8 cellular contexts compared by ENCODE assay signal in genomic region chrX:154019061-154019621, GRCh38. TPM values are rescaled to one million over a fixed set of nuclear protein-coding genes. Genes with fewer than 3 reads are reported as not detected.
DNase-seq lines count a peak whose midpoint lies in the region; ATAC-seq, FAIRE-seq and TF ChIP-seq lines count a peak whose summit lies in the region.

No MANE protein-coding gene starts in this region.

- intact Hi-C loops in activated CD4-positive, alpha-beta T cell treated with anti-CD3 and anti-CD28 coated beads for 36 hours (cut with DNase I, micrococcal nuclease) = loop anchor here in 1 of 2 experiments (2.0 to 10.0 kb wide), 4 partner anchors 34 to 356 kb away; partner anchors contain the start of genes ARHGAP4, EMD, FLNA and MECP2
- intact Hi-C loops in breast epithelium (cut with DNase I; ENCODE audit: low total_unique reads) = no loop called here
- intact Hi-C loops in head of caudate nucleus (cut with DNase I) = loop anchor here (10.0 kb wide), 1 partner anchor 76 kb away; the partner anchor contains the start of gene MECP2

- no peaks in the 10 kb centered on the region for H3K36me3 ChIP-seq in Karpas-422 (ENCODE audit: insufficient read depth, low read length)
- H3K36me3 ChIP-seq in breast epithelium = no peaks in the 10 kb centered on the region
- H3K36me3 ChIP-seq in mesendoderm (ENCODE audit: control insufficient read depth, insufficient read depth, low read length) = no peaks in the 10 kb centered on the region

- POLR2A ChIA-PET in activated CD4-positive, alpha-beta T cell treated with anti-CD3 and anti-CD28 coated beads for 36 hours (lab: Charles Lee) = no interaction called here

- peaks cover 33% of the 10 kb centered on the region for H3K4me1 ChIP-seq in Karpas-422 (ENCODE audit: low read length)
- H3K4me1 ChIP-seq in breast epithelium = no peaks in the 10 kb centered on the region
- H3K4me1 ChIP-seq in mesendoderm (ENCODE audit: control insufficient read depth, low read depth, low read length) = no peaks in the 10 kb centered on the region

- FAIRE-seq in urothelium cell line (lab: Jason Lieb, UNC) = no peak

- H3K4me1 Mint-ChIP-seq in activated CD4-positive, alpha-beta T cell treated with anti-CD3 and anti-CD28 coated beads for 36 hours = peaks cover 14% of the 10 kb centered on the region

- peak overlapping the region; percentile 80 for H3K23ac ChIP-seq in mesendoderm (ENCODE audit: low read length)

- H3K4me3 ChIP-seq in Karpas-422 (ENCODE audit: low read length) (peak overlapping the region; percentile 68), breast epithelium (peak overlapping the region; percentile 52 to 78 (median 62)), mesendoderm (ENCODE audit: low read length) (no peak overlapping the region)

- H3K27me3 ChIP-seq in Karpas-422 (ENCODE audit: low read length) (no peaks in the 10 kb centered on the region), breast epithelium (peaks cover 4 to 56% of the 10 kb centered on the region in 2 donors), mesendoderm (ENCODE audit: insufficient read depth, low read length, poor library complexity) (no peaks in the 10 kb centered on the region)

- no peak overlapping the region for H2BK15ac ChIP-seq in mesendoderm (replicated peaks; ENCODE audit: low read depth)

- no peaks in the 10 kb centered on the region for H3K27me3 Mint-ChIP-seq in activated CD4-positive, alpha-beta T cell treated with anti-CD3 and anti-CD28 coated beads for 36 hours

- peak; percentile 39 for DNase-seq in activated CD4-positive, alpha-beta T cell treated with anti-CD3 and anti-CD28 coated beads for 36 hours
- no peak for DNase-seq in activated CD4-positive, alpha-beta T cell treated with anti-CD3 and anti-CD28 coated beads for 4 hours
- DNase-seq in Karpas-422 = peak; percentile 68
- no peak for DNase-seq in breast epithelium (ENCODE audit: low spot score in 2 of 2)
- no peak for DNase-seq in mesendoderm
- peak; percentile 16 for DNase-seq in urothelium cell line (ENCODE audit: low spot score)
- no peak for DNase-seq in NCI-H1930 (lab: John Stamatoyannopoulos, UW)
- no peak for DNase-seq in head of caudate nucleus

- WGBS in mesendoderm (ENCODE audit: extremely low coverage, insufficient coverage, low lambda C conversion rate) = no CpG with 5 or more reads among the region's 45 CpGs

- peak overlapping the region; percentile 30 for H2AK5ac ChIP-seq in mesendoderm (ENCODE audit: low read length)

- no peak overlapping the region for H4K5ac ChIP-seq in mesendoderm (ENCODE audit: low read length)

- no peaks in the 10 kb centered on the region for H3K9me3 Mint-ChIP-seq in activated CD4-positive, alpha-beta T cell treated with anti-CD3 and anti-CD28 coated beads for 36 hours (ENCODE audit: low read depth)

- peak overlapping the region; percentile 99 for H3K4ac ChIP-seq in mesendoderm (ENCODE audit: low read depth, low read length)

- peak overlapping the region; percentile 79 for H3K9ac ChIP-seq in Karpas-422 (ENCODE audit: low read length)
- H3K9ac ChIP-seq in mesendoderm (ENCODE audit: low read length) = peak overlapping the region; percentile 75

- peak overlapping the region; percentile 90 for H3K18ac ChIP-seq in mesendoderm (ENCODE audit: low read length)

- H3K79me1 ChIP-seq in mesendoderm (ENCODE audit: low read length) = no peaks in the 10 kb centered on the region

- H3K56ac ChIP-seq in mesendoderm (ENCODE audit: low read length) = peak overlapping the region; percentile 92

- CTCF ChIA-PET in activated CD4-positive, alpha-beta T cell treated with anti-CD3 and anti-CD28 coated beads for 36 hours (lab: Charles Lee) = interaction anchor here (0.6 to 0.8 kb wide), 2 partner anchors 50 to 311 kb away, joined by 3 to 5 read pairs; no protein-coding TSS in a partner anchor

- peaks cover 5% of the 10 kb centered on the region for H3K36me3 Mint-ChIP-seq in activated CD4-positive, alpha-beta T cell treated with anti-CD3 and anti-CD28 coated beads for 36 hours (ENCODE audit: low read depth)

- H3K4me3 Mint-ChIP-seq in activated CD4-positive, alpha-beta T cell treated with anti-CD3 and anti-CD28 coated beads for 36 hours = peak overlapping the region; percentile 85

- H3K4me2 ChIP-seq in Karpas-422 (ENCODE audit: low read depth, low read length, poor library complexity, severe bottlenecking) = peak overlapping the region; percentile 60
- peak overlapping the region; percentile 40 for H3K4me2 ChIP-seq in mesendoderm (ENCODE audit: low read length)

- H2AFZ ChIP-seq in Karpas-422 (ENCODE audit: low read length) = no peak overlapping the region

- TF ChIP-seq POLR2A in breast epithelium (IDR thresholded peaks at IDR 0.05) = no peak

- no peaks in the 10 kb centered on the region; the same call in 1 of the 2 replicates for H4K20me1 ChIP-seq in Karpas-422 (ENCODE audit: insufficient read depth, low read depth, low read length)

- peak overlapping the region; percentile 87 for H3K27ac Mint-ChIP-seq in activated CD4-positive, alpha-beta T cell treated with anti-CD3 and anti-CD28 coated beads for 36 hours

- H2BK120ac ChIP-seq in mesendoderm (ENCODE audit: low read depth, low read length) = no peak overlapping the region

- ATAC-seq in activated CD4-positive, alpha-beta T cell treated with anti-CD3 and anti-CD28 coated beads for 36 hours = peak; percentile 5

- TF ChIP-seq CTCF in breast epithelium (IDR thresholded peaks at IDR 0.05) = no peak

- H3K79me2 ChIP-seq in Karpas-422 (ENCODE audit: low read length) (peaks cover 20% of the 10 kb centered on the region), mesendoderm (ENCODE audit: control insufficient read depth, insufficient read depth, low read length) (no peaks in the 10 kb centered on the region)

- no peaks in the 10 kb centered on the region for H3K9me2 ChIP-seq in Karpas-422 (replicated peaks; ENCODE audit: insufficient read depth, low read length)

- no peak overlapping the region for H2BK5ac ChIP-seq in mesendoderm (ENCODE audit: low read length)

- peak overlapping the region; percentile 69 for H3K27ac ChIP-seq in Karpas-422 (ENCODE audit: low read length)
- peak overlapping the region; percentile 68 to 96 for H3K27ac ChIP-seq in breast epithelium
- peak overlapping the region; percentile 44 for H3K27ac ChIP-seq in mesendoderm (ENCODE audit: low read depth, low read length)

- no peak overlapping the region for H4K8ac ChIP-seq in mesendoderm (ENCODE audit: low read depth, low read length)

- H3K9me3 ChIP-seq in Karpas-422 (ENCODE audit: low read length) = no peaks in the 10 kb centered on the region
- H3K9me3 ChIP-seq in breast epithelium = no peaks in the 10 kb centered on the region

RNA-seq across cellular contexts. Expression of gene IRAK1, which starts 0.6 kb away (rescaled TPM):
- 10 to 100 TPM; 84.3 to 93.6 TPM for total RNA-seq in activated CD4-positive, alpha-beta T cell treated with anti-CD3 and anti-CD28 coated beads for 36 hours
- 76.0 and 131 TPM in 2 replicates for total RNA-seq in Karpas-422 (2014; rRNA removed; shearing (Covaris generic); ENCODE audit: low replicate concordance)
- total RNA-seq in breast epithelium = 10 to 100 TPM; 43.7 to 66.2 (median 50.8) TPM
- polyA plus RNA-seq in mesendoderm (2013, experiment 1 of 2) = 41.3 TPM
- polyA plus RNA-seq in mesendoderm (2013, experiment 2 of 2) = 39.9 TPM

RNA-seq across cellular contexts. Expression of gene TMEM187, which starts 46.6 kb away (rescaled TPM):
- 1 to 10 TPM; 4.4 to 5.4 TPM for total RNA-seq in activated CD4-positive, alpha-beta T cell treated with anti-CD3 and anti-CD28 coated beads for 36 hours
- 1.5 and 3.9 TPM in 2 replicates for total RNA-seq in Karpas-422 (2014; rRNA removed; shearing (Covaris generic); ENCODE audit: low replicate concordance)
- total RNA-seq in breast epithelium = 10 to 100 TPM in 1 of 3 donors, 1 to 10 TPM in 2; 7.6 to 10.9 (median 8.2) TPM
- 1.2 TPM for polyA plus RNA-seq in mesendoderm (2013, experiment 1 of 2)
- polyA plus RNA-seq in mesendoderm (2013, experiment 2 of 2) = 1.2 TPM

RNA-seq across cellular contexts. Expression of gene HCFC1, which starts 47.5 kb away (rescaled TPM):
- total RNA-seq in activated CD4-positive, alpha-beta T cell treated with anti-CD3 and anti-CD28 coated beads for 36 hours = 100 to 1,000 TPM in 1 of 2 experiments, 10 to 100 TPM in 1; 99.5 to 147 TPM
- 16.8 and 29.4 TPM in 2 replicates for total RNA-seq in Karpas-422 (2014; rRNA removed; shearing (Covaris generic); ENCODE audit: low replicate concordance)
- 10 to 100 TPM; 20.2 to 23.0 (median 22.6) TPM for total RNA-seq in breast epithelium
- polyA plus RNA-seq in mesendoderm (2013, experiment 1 of 2) = 76.6 TPM
- polyA plus RNA-seq in mesendoderm (2013, experiment 2 of 2) = 74.0 TPM

Comparison
In these comparisons a context has a peak if more than half of its experiments do, and no peak if none do; other contexts are left out.
1. DNase-seq: peak in activated CD4-positive, alpha-beta T cell treated with anti-CD3 and anti-CD28 coated beads for 36 hours (single experiment), Karpas-422 (single experiment) and urothelium cell line (single experiment); none in activated CD4-positive, alpha-beta T cell treated with anti-CD3 and anti-CD28 coated beads for 4 hours (0 of 2), breast epithelium (0 of 2), mesendoderm (single experiment), NCI-H1930 (0 of 2) and head of caudate nucleus (0 of 42).
2. Peak in every context shown above with its lines, with median percentiles within 50 percentile points of each other: H3K27ac ChIP-seq.